8 cellular contexts compared by ENCODE assay signal in the genomic region with DNA sequence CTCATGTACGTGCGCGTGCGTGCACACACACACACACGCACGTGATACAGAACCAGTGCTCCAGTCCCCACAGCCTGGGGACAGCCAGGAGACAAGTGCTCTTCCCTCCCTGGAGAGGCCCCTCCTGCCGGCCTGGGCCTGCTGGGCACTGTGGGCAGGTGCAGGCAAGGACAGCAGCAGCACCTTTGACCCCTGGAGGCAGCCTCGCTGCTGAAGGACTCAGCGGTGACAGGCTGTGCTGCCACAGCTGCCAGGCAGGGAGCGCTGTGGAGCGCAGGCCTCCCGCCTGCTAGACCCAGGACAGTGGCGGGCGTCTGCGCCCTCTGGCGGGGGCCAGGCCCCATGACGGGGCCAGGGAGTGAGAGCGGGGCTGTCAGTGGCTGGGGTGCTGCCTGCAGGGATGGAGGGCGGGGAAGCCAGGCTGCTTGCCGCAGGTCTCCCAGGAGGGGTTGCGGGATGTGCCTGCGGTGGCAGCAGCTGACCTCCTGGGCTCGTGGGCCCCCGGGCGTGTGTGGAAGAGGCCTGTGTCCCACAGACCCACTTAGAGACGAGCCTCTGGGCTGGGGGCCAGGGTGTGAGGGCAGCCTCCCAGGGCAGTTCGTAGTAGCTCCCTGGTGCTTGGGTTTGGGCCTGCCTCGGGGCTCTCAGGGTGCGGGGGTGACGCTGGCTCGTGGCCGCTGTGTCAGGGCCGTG.
A peak's percentile ranks its signal among the peaks of the same experiment; 100 is the strongest.
DNase-seq lines count a peak whose midpoint lies in the region; ATAC-seq, FAIRE-seq and TF ChIP-seq lines count a peak whose summit lies in the region.

No MANE protein-coding gene starts in this region.

- FAIRE-seq in A549 (lab: Jason Lieb, UNC) (peak; percentile 84), GM18507 (lab: Jason Lieb, UNC) (peak; percentile 91)

- WGBS in A549 (ENCODE audit: missing lambda C conversion rate): 34% methylated on average over 26 of the region's 33 CpGs

- no peak overlapping the region for H3K4me3 ChIP-seq in A549

- TF ChIP-seq RAD21 in A549 (conservative IDR thresholded peaks at IDR 0.05 in 1 of 2, IDR thresholded peaks at IDR 0.05 in 1 of 2): peak; percentile 92 to 95

- POLR2A ChIA-PET in A549 (lab: Yijun Ruan, JAX): no interaction called here

- DNase-seq in A549 (ENCODE audit: low read depth in 1 of 2, low spot score in 1 of 2) (peak; percentile 88 to 98), GM18507 (ENCODE audit: extremely low spot score, insufficient read length, low read depth) (peak; percentile 98), NCI-H524 (lab: John Stamatoyannopoulos, UW) (peak; percentile 47 to 89), cerebellum (ENCODE audit: low spot score) (peak; percentile 91), left lobe of liver (ENCODE audit: low spot score) (peak; percentile 93)
- DNase-seq in activated CD4-positive, alpha-beta T cell treated with anti-CD3 and anti-CD28 coated beads for 4 hours: peak; percentile 84 to 88
- DNase-seq in stimulated activated CD4-positive, alpha-beta T cell treated with anti-CD3 and anti-CD28 coated beads, Interleukin-4, amount 100 ng/mL, for 48 hours (ENCODE audit: low read depth in 2 of 2): peak; percentile 84 to 85

- H3K4me2 ChIP-seq in A549: no peak overlapping the region

- TF ChIP-seq POLR2A in A549 (IDR thresholded peaks at IDR 0.05; ENCODE audit: low read length): no peak

- peak; percentile 67 to 91 for ATAC-seq in A549
- peak; percentile 82 for ATAC-seq in HG03097 (IDR thresholded peaks at IDR 0.05; ENCODE audit: low FRiP score, unreplicated experiment)
- peak; percentile 86 for ATAC-seq in left lobe of liver

- peaks cover 24% of the 10 kb centered on the region for H3K4me1 ChIP-seq in A549

- TF ChIP-seq EP300 in A549 (IDR thresholded peaks at IDR 0.05): no peak

- no peak overlapping the region; a peak in 1 of 6 replicates for H3K27ac ChIP-seq in A549

- no peaks in the 10 kb centered on the region for H3K9me3 ChIP-seq in A549

- CTCF ChIA-PET in A549 (lab: Yijun Ruan, JAX): interaction anchor here (0.5 to 17.4 kb wide), 49 partner anchors 9 to 741 kb away, joined by 3 to 880 read pairs (median 6); partner anchors contain the start of genes BAIAP2 and CHMP6

- TF ChIP-seq CTCF in A549 (IDR thresholded peaks at IDR 0.05): peak; percentile 100

TF ChIP-seq in A549, 52 proteins besides CTCF, POLR2A, EP300 and RAD21:
- TF ChIP-seq FOSB (CRISPR knock-in tag; IDR thresholded peaks at IDR 0.05) (no peak), JUN (IDR thresholded peaks at IDR 0.05) (peak in 1 of 2 experiments; percentile 63; a peak in 1 of 5 replicates), ZFP36 (IDR thresholded peaks at IDR 0.05; ENCODE audit: borderline replicate concordance, partially characterized antibody) (no peak), MAX (IDR thresholded peaks at IDR 0.05) (peak; percentile 70), KDM5A (IDR thresholded peaks at IDR 0.05) (no peak), E2F6 (IDR thresholded peaks at IDR 0.05; ENCODE audit: borderline replicate concordance, low read depth) (no peak), HOXB5 (CRISPR knock-in tag; IDR thresholded peaks at IDR 0.05) (no peak), MYC (IDR thresholded peaks at IDR 0.05; ENCODE audit: borderline replicate concordance, low read length) (no peak; the same call in 1 of the 2 replicates), SREBF2 (IDR thresholded peaks at IDR 0.05) (no peak), HOXB13 (CRISPR knock-in tag; IDR thresholded peaks at IDR 0.05; ENCODE audit: low read depth) (no peak), MAZ (IDR thresholded peaks at IDR 0.05; ENCODE audit: borderline replicate concordance, low read depth, low read length) (peak; percentile 70; the same call in 1 of the 2 replicates), TP53 (CRISPR knock-in tag; IDR thresholded peaks at IDR 0.05) (peak; percentile 47; the same call in 1 of the 2 replicates), HDAC2 (IDR thresholded peaks at IDR 0.05) (no peak), EHMT2 (IDR thresholded peaks at IDR 0.05; ENCODE audit: low read depth) (no peak), SMC3 (IDR thresholded peaks at IDR 0.05) (peak; percentile 98), HES2 (IDR thresholded peaks at IDR 0.05) (no peak), ESRRA (IDR thresholded peaks at IDR 0.05; ENCODE audit: borderline replicate concordance, low read length) (peak; percentile 87), HEYL (CRISPR knock-in tag; IDR thresholded peaks at IDR 0.05) (no peak), CHD2 (IDR thresholded peaks at IDR 0.05; ENCODE audit: low read length, partially characterized antibody) (no peak), FOSL2 (IDR thresholded peaks at IDR 0.05) (no peak), FOSL2 (CRISPR knock-in tag; IDR thresholded peaks at IDR 0.05) (peak; percentile 58; the same call in 1 of the 2 replicates), CBX8 (IDR thresholded peaks at IDR 0.05) (no peak), KDM1A (IDR thresholded peaks at IDR 0.05; ENCODE audit: low read depth) (no peak)
- TF ChIP-seq, protein P1, sequence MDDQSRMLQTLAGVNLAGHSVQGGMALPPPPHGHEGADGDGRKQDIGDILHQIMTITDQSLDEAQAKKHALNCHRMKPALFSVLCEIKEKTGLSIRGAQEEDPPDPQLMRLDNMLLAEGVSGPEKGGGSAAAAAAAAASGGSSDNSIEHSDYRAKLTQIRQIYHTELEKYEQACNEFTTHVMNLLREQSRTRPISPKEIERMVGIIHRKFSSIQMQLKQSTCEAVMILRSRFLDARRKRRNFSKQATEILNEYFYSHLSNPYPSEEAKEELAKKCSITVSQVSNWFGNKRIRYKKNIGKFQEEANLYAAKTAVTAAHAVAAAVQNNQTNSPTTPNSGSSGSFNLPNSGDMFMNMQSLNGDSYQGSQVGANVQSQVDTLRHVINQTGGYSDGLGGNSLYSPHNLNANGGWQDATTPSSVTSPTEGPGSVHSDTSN (IDR thresholded peaks at IDR 0.05): no peak
- TF ChIP-seq, protein P2, sequence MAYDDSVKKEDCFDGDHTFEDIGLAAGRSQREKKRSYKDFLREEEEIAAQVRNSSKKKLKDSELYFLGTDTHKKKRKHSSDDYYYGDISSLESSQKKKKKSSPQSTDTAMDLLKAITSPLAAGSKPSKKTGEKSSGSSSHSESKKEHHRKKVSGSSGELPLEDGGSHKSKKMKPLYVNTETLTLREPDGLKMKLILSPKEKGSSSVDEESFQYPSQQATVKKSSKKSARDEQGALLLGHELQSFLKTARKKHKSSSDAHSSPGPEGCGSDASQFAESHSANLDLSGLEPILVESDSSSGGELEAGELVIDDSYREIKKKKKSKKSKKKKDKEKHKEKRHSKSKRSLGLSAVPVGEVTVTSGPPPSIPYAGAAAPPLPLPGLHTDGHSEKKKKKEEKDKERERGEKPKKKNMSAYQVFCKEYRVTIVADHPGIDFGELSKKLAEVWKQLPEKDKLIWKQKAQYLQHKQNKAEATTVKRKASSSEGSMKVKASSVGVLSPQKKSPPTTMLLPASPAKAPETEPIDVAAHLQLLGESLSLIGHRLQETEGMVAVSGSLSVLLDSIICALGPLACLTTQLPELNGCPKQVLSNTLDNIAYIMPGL (CRISPR knock-in tag; IDR thresholded peaks at IDR 0.05; ENCODE audit: borderline replicate concordance): no peak
- TF ChIP-seq, protein P3, sequence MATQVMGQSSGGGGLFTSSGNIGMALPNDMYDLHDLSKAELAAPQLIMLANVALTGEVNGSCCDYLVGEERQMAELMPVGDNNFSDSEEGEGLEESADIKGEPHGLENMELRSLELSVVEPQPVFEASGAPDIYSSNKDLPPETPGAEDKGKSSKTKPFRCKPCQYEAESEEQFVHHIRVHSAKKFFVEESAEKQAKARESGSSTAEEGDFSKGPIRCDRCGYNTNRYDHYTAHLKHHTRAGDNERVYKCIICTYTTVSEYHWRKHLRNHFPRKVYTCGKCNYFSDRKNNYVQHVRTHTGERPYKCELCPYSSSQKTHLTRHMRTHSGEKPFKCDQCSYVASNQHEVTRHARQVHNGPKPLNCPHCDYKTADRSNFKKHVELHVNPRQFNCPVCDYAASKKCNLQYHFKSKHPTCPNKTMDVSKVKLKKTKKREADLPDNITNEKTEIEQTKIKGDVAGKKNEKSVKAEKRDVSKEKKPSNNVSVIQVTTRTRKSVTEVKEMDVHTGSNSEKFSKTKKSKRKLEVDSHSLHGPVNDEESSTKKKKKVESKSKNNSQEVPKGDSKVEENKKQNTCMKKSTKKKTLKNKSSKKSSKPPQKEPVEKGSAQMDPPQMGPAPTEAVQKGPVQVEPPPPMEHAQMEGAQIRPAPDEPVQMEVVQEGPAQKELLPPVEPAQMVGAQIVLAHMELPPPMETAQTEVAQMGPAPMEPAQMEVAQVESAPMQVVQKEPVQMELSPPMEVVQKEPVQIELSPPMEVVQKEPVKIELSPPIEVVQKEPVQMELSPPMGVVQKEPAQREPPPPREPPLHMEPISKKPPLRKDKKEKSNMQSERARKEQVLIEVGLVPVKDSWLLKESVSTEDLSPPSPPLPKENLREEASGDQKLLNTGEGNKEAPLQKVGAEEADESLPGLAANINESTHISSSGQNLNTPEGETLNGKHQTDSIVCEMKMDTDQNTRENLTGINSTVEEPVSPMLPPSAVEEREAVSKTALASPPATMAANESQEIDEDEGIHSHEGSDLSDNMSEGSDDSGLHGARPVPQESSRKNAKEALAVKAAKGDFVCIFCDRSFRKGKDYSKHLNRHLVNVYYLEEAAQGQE (IDR thresholded peaks at IDR 0.05): no peak
